ENCODE assay signal across 1 cellular context in genomic region chr4:102627831-102628523, GRCh38.
TF ChIP-seq lines count a peak whose summit lies in the region.

No MANE protein-coding gene starts in this region.

TF ChIP-seq in GM23338, 12 proteins besides CTCF, POLR2A, EP300 and RAD21 (continued from another document):
- no peak for TF ChIP-seq ZNF462 (CRISPR knock-in tag; IDR thresholded peaks at IDR 0.05)
- no peak for TF ChIP-seq ETS1 (IDR thresholded peaks at IDR 0.05)
- no peak for TF ChIP-seq STAT1 (IDR thresholded peaks at IDR 0.05; ENCODE audit: unreplicated experiment)
- no peak for TF ChIP-seq ZNF331 (CRISPR knock-in tag; IDR thresholded peaks at IDR 0.05; ENCODE audit: low read depth)
- no peak for TF ChIP-seq JUNB (IDR thresholded peaks at IDR 0.05; ENCODE audit: unreplicated experiment)
- TF ChIP-seq CREB1 (CRISPR knock-in tag; IDR thresholded peaks at IDR 0.05; ENCODE audit: low read depth) = no peak
- TF ChIP-seq ZNF114 (CRISPR knock-in tag; IDR thresholded peaks at IDR 0.05) = no peak
- no peak for TF ChIP-seq EZH2phosphoT487 (IDR thresholded peaks at IDR 0.05; ENCODE audit: unreplicated experiment)
